In the genomic region with DNA sequence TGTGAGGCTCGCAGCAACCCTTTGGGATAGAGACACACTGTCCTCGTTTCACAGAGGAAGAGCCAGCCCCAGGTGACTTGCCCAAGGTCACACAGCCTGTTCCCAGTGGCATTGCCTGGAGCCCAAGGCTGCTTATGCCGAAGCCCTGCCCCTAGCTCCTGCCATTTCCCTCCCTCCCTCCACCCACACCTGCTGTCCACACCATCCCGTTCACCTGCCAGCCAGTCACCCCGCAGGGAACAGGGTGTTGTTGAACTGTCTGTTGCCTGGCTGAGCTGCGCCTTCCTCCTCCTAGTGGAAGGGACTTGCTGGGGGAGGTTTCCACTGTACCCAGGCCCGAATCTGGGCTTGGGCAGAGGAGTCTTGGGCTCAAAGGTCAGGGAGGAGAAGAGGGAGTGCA, we compare ENCODE assay signal across 1 cellular context.
TF ChIP-seq lines count a peak whose summit lies in the region.

No MANE protein-coding gene starts in this region.

TF ChIP-seq in A549, 52 proteins besides CTCF, POLR2A, EP300 and RAD21 (continued from another document):
- TF ChIP-seq, protein P1, sequence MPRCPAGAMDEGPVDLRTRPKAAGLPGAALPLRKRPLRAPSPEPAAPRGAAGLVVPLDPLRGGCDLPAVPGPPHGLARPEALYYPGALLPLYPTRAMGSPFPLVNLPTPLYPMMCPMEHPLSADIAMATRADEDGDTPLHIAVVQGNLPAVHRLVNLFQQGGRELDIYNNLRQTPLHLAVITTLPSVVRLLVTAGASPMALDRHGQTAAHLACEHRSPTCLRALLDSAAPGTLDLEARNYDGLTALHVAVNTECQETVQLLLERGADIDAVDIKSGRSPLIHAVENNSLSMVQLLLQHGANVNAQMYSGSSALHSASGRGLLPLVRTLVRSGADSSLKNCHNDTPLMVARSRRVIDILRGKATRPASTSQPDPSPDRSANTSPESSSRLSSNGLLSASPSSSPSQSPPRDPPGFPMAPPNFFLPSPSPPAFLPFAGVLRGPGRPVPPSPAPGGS (IDR thresholded peaks at IDR 0.05), result no peak
- TF ChIP-seq GATA3 (IDR thresholded peaks at IDR 0.05; ENCODE audit: borderline replicate concordance), result no peak
- TF ChIP-seq CBX8 (IDR thresholded peaks at IDR 0.05), result no peak
- TF ChIP-seq, protein P2, sequence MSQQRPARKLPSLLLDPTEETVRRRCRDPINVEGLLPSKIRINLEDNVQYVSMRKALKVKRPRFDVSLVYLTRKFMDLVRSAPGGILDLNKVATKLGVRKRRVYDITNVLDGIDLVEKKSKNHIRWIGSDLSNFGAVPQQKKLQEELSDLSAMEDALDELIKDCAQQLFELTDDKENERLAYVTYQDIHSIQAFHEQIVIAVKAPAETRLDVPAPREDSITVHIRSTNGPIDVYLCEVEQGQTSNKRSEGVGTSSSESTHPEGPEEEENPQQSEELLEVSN (IDR thresholded peaks at IDR 0.05; ENCODE audit: borderline replicate concordance, low read depth), result no peak
- no peak for TF ChIP-seq MAFK (IDR thresholded peaks at IDR 0.05; ENCODE audit: partially characterized antibody)
- TF ChIP-seq KDM1A (IDR thresholded peaks at IDR 0.05; ENCODE audit: low read depth), result no peak
- no peak for TF ChIP-seq SREBF2 (IDR thresholded peaks at IDR 0.05)
- TF ChIP-seq CEBPB (IDR thresholded peaks at IDR 0.05), result no peak
- no peak for TF ChIP-seq RNF2 (IDR thresholded peaks at IDR 0.05; ENCODE audit: borderline replicate concordance, low read depth)
- TF ChIP-seq FOXS1 (CRISPR knock-in tag; IDR thresholded peaks at IDR 0.05), result no peak
- no peak for TF ChIP-seq RFX5 (IDR thresholded peaks at IDR 0.05)
- no peak for TF ChIP-seq HOXB5 (CRISPR knock-in tag; IDR thresholded peaks at IDR 0.05)
- no peak for TF ChIP-seq HOXB13 (CRISPR knock-in tag; IDR thresholded peaks at IDR 0.05; ENCODE audit: low read depth)
